In the genomic region with DNA sequence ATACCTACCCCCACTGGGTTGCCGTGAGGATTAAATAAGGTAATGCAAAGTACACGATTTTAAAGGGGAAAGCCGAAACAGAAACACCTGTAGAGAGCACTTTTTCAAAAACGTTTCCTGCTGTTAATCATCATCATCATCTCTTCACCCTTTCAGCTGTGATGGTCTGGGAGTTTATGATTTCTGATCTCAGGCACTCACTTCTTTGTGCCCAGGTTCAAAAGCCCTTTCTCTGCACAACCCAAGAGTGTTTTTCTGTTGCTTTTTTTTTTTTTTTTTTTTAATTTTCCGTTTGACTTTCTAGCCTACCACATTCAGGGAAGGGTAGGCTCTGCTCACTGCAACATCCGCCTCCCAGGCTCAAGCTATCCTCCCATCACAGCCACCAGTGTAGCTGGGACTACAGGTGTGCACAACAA, we compare ENCODE assay signal across 9 cellular contexts. TPM values are rescaled to one million over a fixed set of nuclear protein-coding genes. Genes with fewer than 3 reads are reported as not detected.
DNase-seq lines count a peak whose midpoint lies in the region; ATAC-seq lines count a peak whose summit lies in the region.
"Had no signal": no experiment of that assay in that cellular context is flagged by ENCODE, and none has a peak within 500 bp of the region (broad histone marks: within the 10 kb centered on the region; RNA-seq: fewer than 3 reads in every experiment).

No MANE protein-coding gene starts in this region.

- DNase-seq in CD4-positive, alpha-beta memory T cell: peak; percentile 51 to 68 (median 62)
- no peak for DNase-seq in activated T-helper 1 cell treated with anti-CD3 and anti-CD28 coated beads, Interleukin-12 subunit alpha, Interleukin-12 subunit beta, Interleukin-2, Interleukin-4 antibody, amounts not matched to agents 30 ng/mL and 10 ng/mL and 1 ng/mL, durations not matched to agents 14 hours and 24 hours and 36 hours (ENCODE audit: low spot score)
- peak in 6 of 9 donors; percentile 56 to 83 (median 71) for DNase-seq in naive thymus-derived CD4-positive, alpha-beta T cell
- DNase-seq in HAP-1 (ENCODE audit: low spot score in 2 of 2): no peak
- DNase-seq in inferior parietal cortex (ENCODE audit: extremely low spot score): no peak
- no peak for DNase-seq in NCI-H526 (lab: John Stamatoyannopoulos, UW)

- H3K4me3 Mint-ChIP-seq in CD4-positive, alpha-beta memory T cell: peak overlapping the region; percentile 95 to 99 (median 98)
- peak overlapping the region; percentile 99 for H3K4me3 Mint-ChIP-seq in activated T-helper 1 cell treated with anti-CD3 and anti-CD28 coated beads, Interleukin-12 subunit alpha, Interleukin-12 subunit beta, Interleukin-2, Interleukin-4 antibody, amounts not matched to agents 30 ng/mL and 10 ng/mL and 1 ng/mL, durations not matched to agents 14 hours and 24 hours and 36 hours
- peak overlapping the region; percentile 93 to 99 (median 98) for H3K4me3 Mint-ChIP-seq in naive thymus-derived CD4-positive, alpha-beta T cell

- peak overlapping the region; percentile 74 for H3K27ac ChIP-seq in CD4-positive, alpha-beta memory T cell (ENCODE audit: low read depth, low read length)
- peak overlapping the region; percentile 76 for H3K27ac ChIP-seq in naive thymus-derived CD4-positive, alpha-beta T cell (ENCODE audit: low read depth, low read length)

- POLR2A ChIA-PET in CD4-positive, alpha-beta memory T cell (lab: Charles Lee; ENCODE audit: partially characterized antibody): interaction anchor here (0.7 to 38.6 kb wide), 12 partner anchors 4 to 310 kb away, joined by 3 to 3358 read pairs (median 4); partner anchors contain the start of genes CD52, CEP85, SH3BGRL3 and UBXN11
- POLR2A ChIA-PET in naive thymus-derived CD4-positive, alpha-beta T cell (lab: Charles Lee): interaction anchor here (0.7 to 35.3 kb wide), 9 partner anchors 10 to 137 kb away, joined by 3 to 1967 read pairs (median 6); partner anchors contain the start of genes CD52, CEP85 and SH3BGRL3

- H3K36me3 Mint-ChIP-seq in CD4-positive, alpha-beta memory T cell: peaks cover 0 to 3% of the 10 kb centered on the region in 2 donors
- peaks cover 2% of the 10 kb centered on the region for H3K36me3 Mint-ChIP-seq in activated T-helper 1 cell treated with anti-CD3 and anti-CD28 coated beads, Interleukin-12 subunit alpha, Interleukin-12 subunit beta, Interleukin-2, Interleukin-4 antibody, amounts not matched to agents 30 ng/mL and 10 ng/mL and 1 ng/mL, durations not matched to agents 14 hours and 24 hours and 36 hours (ENCODE audit: low read depth)
- H3K36me3 Mint-ChIP-seq in naive thymus-derived CD4-positive, alpha-beta T cell: peaks cover 0 to 4% (median 0%) of the 10 kb centered on the region in 5 donors

- ATAC-seq in HG03565 (IDR thresholded peaks at IDR 0.05; ENCODE audit: unreplicated experiment): peak; percentile 6
- ATAC-seq in naive thymus-derived CD4-positive, alpha-beta T cell: peak; percentile 18
- no peak for ATAC-seq in HG02571 (IDR thresholded peaks at IDR 0.05; ENCODE audit: unreplicated experiment)

- H3K27ac Mint-ChIP-seq in CD4-positive, alpha-beta memory T cell: peak overlapping the region; percentile 81 to 98 (median 96)
- H3K27ac Mint-ChIP-seq in activated T-helper 1 cell treated with anti-CD3 and anti-CD28 coated beads, Interleukin-12 subunit alpha, Interleukin-12 subunit beta, Interleukin-2, Interleukin-4 antibody, amounts not matched to agents 30 ng/mL and 10 ng/mL and 1 ng/mL, durations not matched to agents 14 hours and 24 hours and 36 hours: peak overlapping the region; percentile 83
- peak overlapping the region; percentile 89 to 99 (median 96) for H3K27ac Mint-ChIP-seq in naive thymus-derived CD4-positive, alpha-beta T cell

- in situ Hi-C loops in HAP-1 (cut with MboI; ENCODE audit: low sequenced_read_pairs): no loop called here

- no peaks in the 10 kb centered on the region for H3K27me3 Mint-ChIP-seq in CD4-positive, alpha-beta memory T cell
- no peaks in the 10 kb centered on the region for H3K27me3 Mint-ChIP-seq in activated T-helper 1 cell treated with anti-CD3 and anti-CD28 coated beads, Interleukin-12 subunit alpha, Interleukin-12 subunit beta, Interleukin-2, Interleukin-4 antibody, amounts not matched to agents 30 ng/mL and 10 ng/mL and 1 ng/mL, durations not matched to agents 14 hours and 24 hours and 36 hours (ENCODE audit: insufficient read depth)
- H3K27me3 Mint-ChIP-seq in naive thymus-derived CD4-positive, alpha-beta T cell: no peaks in the 10 kb centered on the region

- CTCF ChIA-PET in CD4-positive, alpha-beta memory T cell (lab: Charles Lee; ENCODE audit: partially characterized antibody): interaction anchor here (0.8 to 25.6 kb wide), 8 partner anchors 12 to 110 kb away, joined by 3 to 1027 read pairs (median 7); partner anchors contain the start of genes CD52 and SH3BGRL3
- CTCF ChIA-PET in naive thymus-derived CD4-positive, alpha-beta T cell (lab: Charles Lee): interaction anchor here (0.6 to 7.1 kb wide), 14 partner anchors 11 to 469 kb away, joined by 3 to 131 read pairs (median 5); partner anchors contain the start of genes CD52 and SH3BGRL3

- no peaks in the 10 kb centered on the region for H3K36me3 ChIP-seq in CD4-positive, alpha-beta memory T cell (ENCODE audit: insufficient read depth, low read length)
- H3K36me3 ChIP-seq in naive thymus-derived CD4-positive, alpha-beta T cell (ENCODE audit: control insufficient read depth in 2 of 3, insufficient read depth in 3 of 3, low read length in 3 of 3): no peaks in the 10 kb centered on the region
- no peaks in the 10 kb centered on the region for H3K36me3 ChIP-seq in HAP-1 (replicated peaks)

- intact Hi-C loops in CD4-positive, alpha-beta memory T cell (cut with micrococcal nuclease): loop anchor here (1.0 kb wide), 2 partner anchors 10 to 20 kb away; partner anchors contain the start of gene CD52
- intact Hi-C loops in activated T-helper 1 cell treated with anti-CD3 and anti-CD28 coated beads, Interleukin-12 subunit alpha, Interleukin-12 subunit beta, Interleukin-2, Interleukin-4 antibody, amounts not matched to agents 30 ng/mL and 10 ng/mL and 1 ng/mL, durations not matched to agents 14 hours and 24 hours and 36 hours (cut with micrococcal nuclease): loop anchor here (1.0 to 5.0 kb wide), 6 partner anchors 10 to 595 kb away; partner anchors contain the start of genes CD52, CEP85, GPATCH3 and HMGN2
- intact Hi-C loops in naive thymus-derived CD4-positive, alpha-beta T cell (cut with micrococcal nuclease): loop anchor here (1.0 to 5.0 kb wide), 8 partner anchors 10 to 402 kb away; partner anchors contain the start of genes CD52 (in 2 of the 2), HMGN2 (in 2 of the 2) and ARID1A (in 1 of the 2)

- H3K4me3 ChIP-seq in CD4-positive, alpha-beta memory T cell (ENCODE audit: low read length in 2 of 2): peak overlapping the region; percentile 29 to 69
- H3K4me3 ChIP-seq in naive thymus-derived CD4-positive, alpha-beta T cell (ENCODE audit: low read length): peak overlapping the region; percentile 60
- H3K4me3 ChIP-seq in HAP-1: no peak overlapping the region

- H3K27me3 ChIP-seq in CD4-positive, alpha-beta memory T cell (ENCODE audit: insufficient read depth, low read length): no peaks in the 10 kb centered on the region
- H3K27me3 ChIP-seq in naive thymus-derived CD4-positive, alpha-beta T cell (ENCODE audit: control insufficient read depth in 2 of 2, insufficient read depth in 2 of 2, low read length in 2 of 2): no peaks in the 10 kb centered on the region
- H3K27me3 ChIP-seq in HAP-1 (ENCODE audit: low read depth): no peaks in the 10 kb centered on the region

- H3K4me1 ChIP-seq in CD4-positive, alpha-beta memory T cell (ENCODE audit: insufficient read depth, low read length): peaks cover 42% of the 10 kb centered on the region
- peaks cover 16 to 31% of the 10 kb centered on the region in 2 donors for H3K4me1 ChIP-seq in naive thymus-derived CD4-positive, alpha-beta T cell (ENCODE audit: control insufficient read depth in 2 of 2, insufficient read depth in 2 of 2, low read length in 2 of 2)
- peaks cover 8% of the 10 kb centered on the region for H3K4me1 ChIP-seq in HAP-1

- H3K9me3 ChIP-seq in CD4-positive, alpha-beta memory T cell (ENCODE audit: control insufficient read depth in 1 of 2, low read length in 2 of 2): no peaks in the 10 kb centered on the region
- H3K9me3 ChIP-seq in naive thymus-derived CD4-positive, alpha-beta T cell (ENCODE audit: control insufficient read depth in 2 of 3, low read length in 3 of 3): no peaks in the 10 kb centered on the region
- H3K9me3 ChIP-seq in HAP-1: no peaks in the 10 kb centered on the region

- peaks cover 28 to 46% (median 37%) of the 10 kb centered on the region in 4 donors for H3K4me1 Mint-ChIP-seq in CD4-positive, alpha-beta memory T cell
- peaks cover 48% of the 10 kb centered on the region for H3K4me1 Mint-ChIP-seq in activated T-helper 1 cell treated with anti-CD3 and anti-CD28 coated beads, Interleukin-12 subunit alpha, Interleukin-12 subunit beta, Interleukin-2, Interleukin-4 antibody, amounts not matched to agents 30 ng/mL and 10 ng/mL and 1 ng/mL, durations not matched to agents 14 hours and 24 hours and 36 hours (ENCODE audit: low read depth)
- H3K4me1 Mint-ChIP-seq in naive thymus-derived CD4-positive, alpha-beta T cell: peaks cover 29 to 64% (median 40%) of the 10 kb centered on the region in 7 donors

- H3K9me3 Mint-ChIP-seq in CD4-positive, alpha-beta memory T cell: peaks cover 0 to 2% (median 0%) of the 10 kb centered on the region in 8 donors
- H3K9me3 Mint-ChIP-seq in activated T-helper 1 cell treated with anti-CD3 and anti-CD28 coated beads, Interleukin-12 subunit alpha, Interleukin-12 subunit beta, Interleukin-2, Interleukin-4 antibody, amounts not matched to agents 30 ng/mL and 10 ng/mL and 1 ng/mL, durations not matched to agents 14 hours and 24 hours and 36 hours: no peaks in the 10 kb centered on the region
- no peaks in the 10 kb centered on the region for H3K9me3 Mint-ChIP-seq in naive thymus-derived CD4-positive, alpha-beta T cell

RNA-seq across cellular contexts. Expression of gene UBXN11, which starts 0.9 kb away (rescaled TPM):
- total RNA-seq in CD4-positive, alpha-beta memory T cell: 100 to 1,000 TPM; 115 to 117 TPM
- polyA plus RNA-seq in CD4-positive, alpha-beta memory T cell: 10 to 100 TPM; 13.3 to 17.4 TPM
- 14.8 and 22.1 TPM in 2 replicates for total RNA-seq in activated T-helper 1 cell treated with anti-CD3 and anti-CD28 coated beads, Interleukin-12 subunit alpha, Interleukin-12 subunit beta, Interleukin-2, Interleukin-4 antibody, amounts not matched to agents 30 ng/mL and 10 ng/mL and 1 ng/mL, durations not matched to agents 14 hours and 24 hours and 36 hours
- 100 to 1,000 TPM in 3 of 5 experiments, 10 to 100 TPM in 2; 35.7 to 131 (median 124) TPM for total RNA-seq in naive thymus-derived CD4-positive, alpha-beta T cell
- polyA plus RNA-seq in naive thymus-derived CD4-positive, alpha-beta T cell: 10 to 100 TPM; 10.5 to 13.6 TPM

RNA-seq across cellular contexts. Expression of gene CD52, which starts 10.4 kb away (rescaled TPM):
- 1,000 to 10,000 TPM; 1,302 to 1,324 TPM for total RNA-seq in CD4-positive, alpha-beta memory T cell
- polyA plus RNA-seq in CD4-positive, alpha-beta memory T cell: over 10,000 TPM in 1 of 2 donors, 1,000 to 10,000 TPM in 1; 8,660 to 12,303 TPM
- total RNA-seq in activated T-helper 1 cell treated with anti-CD3 and anti-CD28 coated beads, Interleukin-12 subunit alpha, Interleukin-12 subunit beta, Interleukin-2, Interleukin-4 antibody, amounts not matched to agents 30 ng/mL and 10 ng/mL and 1 ng/mL, durations not matched to agents 14 hours and 24 hours and 36 hours: 394 and 411 TPM in 2 replicates
- total RNA-seq in naive thymus-derived CD4-positive, alpha-beta T cell: 1,000 to 10,000 TPM in 3 of 5 experiments, 100 to 1,000 TPM in 2; 719 to 1,390 (median 1,130) TPM
- polyA plus RNA-seq in naive thymus-derived CD4-positive, alpha-beta T cell: 1,000 to 10,000 TPM; 7,628 to 8,133 TPM
- total RNA-seq: lung microvascular endothelial cell had no signal

RNA-seq across cellular contexts. Expression of gene SH3BGRL3, which starts 27.5 kb away (rescaled TPM):
- total RNA-seq in CD4-positive, alpha-beta memory T cell: 100 to 1,000 TPM; 293 to 305 TPM
- 1,000 to 10,000 TPM in 1 of 2 donors, 100 to 1,000 TPM in 1; 979 to 1,531 TPM for polyA plus RNA-seq in CD4-positive, alpha-beta memory T cell
- 551 and 575 TPM in 2 replicates for total RNA-seq in activated T-helper 1 cell treated with anti-CD3 and anti-CD28 coated beads, Interleukin-12 subunit alpha, Interleukin-12 subunit beta, Interleukin-2, Interleukin-4 antibody, amounts not matched to agents 30 ng/mL and 10 ng/mL and 1 ng/mL, durations not matched to agents 14 hours and 24 hours and 36 hours
- 100 to 1,000 TPM; 156 to 636 (median 224) TPM for total RNA-seq in naive thymus-derived CD4-positive, alpha-beta T cell
- 100 to 1,000 TPM; 569 to 630 TPM for polyA plus RNA-seq in naive thymus-derived CD4-positive, alpha-beta T cell

RNA-seq across cellular contexts. Expression of gene CRYBG2, which starts 46.6 kb away (rescaled TPM):
- 1 to 10 TPM; 5.7 to 6.7 TPM for total RNA-seq in CD4-positive, alpha-beta memory T cell
- polyA plus RNA-seq in CD4-positive, alpha-beta memory T cell: 1 to 10 TPM in 1 of 2 donors, under 1 TPM in 1; 0.27 to 3.8 TPM
- 0.83 and 1.9 TPM in 2 replicates for total RNA-seq in activated T-helper 1 cell treated with anti-CD3 and anti-CD28 coated beads, Interleukin-12 subunit alpha, Interleukin-12 subunit beta, Interleukin-2, Interleukin-4 antibody, amounts not matched to agents 30 ng/mL and 10 ng/mL and 1 ng/mL, durations not matched to agents 14 hours and 24 hours and 36 hours
- total RNA-seq in naive thymus-derived CD4-positive, alpha-beta T cell: 1 to 10 TPM in 3 of 5 experiments, under 1 TPM in 1, not detected in 1; 0.59 to 1.5 (median 1.2) TPM
- 1 to 10 TPM in 1 of 2 donors, not detected in 1; 1.1 TPM for polyA plus RNA-seq in naive thymus-derived CD4-positive, alpha-beta T cell
- total RNA-seq: lung microvascular endothelial cell had no signal

Comparison
In these comparisons a context has a peak if more than half of its experiments do, and no peak if none do; other contexts are left out.
1. DNase-seq: peak in CD4-positive, alpha-beta memory T cell (5 of 5) and naive thymus-derived CD4-positive, alpha-beta T cell (6 of 9); none in activated T-helper 1 cell treated with anti-CD3 and anti-CD28 coated beads, Interleukin-12 subunit alpha, Interleukin-12 subunit beta, Interleukin-2, Interleukin-4 antibody, amounts not matched to agents 30 ng/mL and 10 ng/mL and 1 ng/mL, durations not matched to agents 14 hours and 24 hours and 36 hours (single experiment), HAP-1 (0 of 2), inferior parietal cortex (single experiment) and NCI-H526 (0 of 2).
2. Peak in every context shown above with its lines, with median percentiles within 50 percentile points of each other: H3K27ac Mint-ChIP-seq and H3K4me3 Mint-ChIP-seq.